Comparison of ENCODE assay signal across 8 cellular contexts in the genomic region with DNA sequence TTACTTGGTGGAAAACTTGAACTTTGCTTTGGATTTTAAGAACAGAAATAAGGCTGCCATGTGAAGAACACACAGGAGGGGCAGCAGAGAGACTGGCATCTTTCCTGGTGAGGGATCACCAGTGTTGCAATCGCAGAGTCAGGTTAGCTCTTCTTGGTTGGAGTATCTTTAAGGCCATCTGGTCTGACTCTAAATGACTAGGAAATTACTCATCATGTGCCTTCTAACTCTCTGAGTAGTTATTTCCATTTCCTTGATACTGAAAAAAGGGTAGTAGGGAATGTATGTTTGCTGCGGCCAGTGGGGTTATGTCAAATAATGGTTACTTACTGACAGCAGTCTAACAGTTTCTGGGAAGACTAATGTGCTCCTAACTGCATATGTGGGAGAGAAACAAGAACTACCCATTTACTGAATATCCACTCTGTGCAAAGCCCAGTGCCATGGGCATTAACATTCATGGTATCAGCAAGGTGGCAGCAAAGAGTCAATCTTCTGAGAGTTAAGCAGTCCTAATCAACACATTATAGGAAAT.
DNase-seq lines count a peak whose midpoint lies in the region; ATAC-seq lines count a peak whose summit lies in the region.

No MANE protein-coding gene starts in this region.

- intact Hi-C loops in left colon (cut with DNase I, micrococcal nuclease): no loop called here

- peaks cover 2% of the 10 kb centered on the region for H3K9me3 Mint-ChIP-seq in activated CD8-positive, alpha-beta memory T cell treated with anti-CD3 and anti-CD28 coated beads, Interleukin-2, amount 10 ng/mL, durations not matched to agents 7 days and 5 days (ENCODE audit: low read depth)
- H3K9me3 Mint-ChIP-seq in activated naive CD4-positive, alpha-beta T cell treated with anti-CD3 and anti-CD28 coated beads, Interleukin-2, amount 10 ng/mL, durations not matched to agents 7 days and 5 days: no peaks in the 10 kb centered on the region

- DNase-seq in activated CD8-positive, alpha-beta memory T cell treated with anti-CD3 and anti-CD28 coated beads, Interleukin-2, amount 10 ng/mL, durations not matched to agents 7 days and 5 days: no peak
- DNase-seq in activated CD8-positive, alpha-beta memory T cell treated with anti-CD3 and anti-CD28 coated beads for 24 hours: no peak
- DNase-seq in NCI-H226 (peak; percentile 56), left colon (no peak), NCI-H2081 treated with DMSO at 0.1 percent for 48 hours (lab: John Stamatoyannopoulos, UW) (no peak), midbrain (lab: John Stamatoyannopoulos, UW) (no peak), nucleus accumbens (lab: John Stamatoyannopoulos, UW) (no peak)
- DNase-seq in activated naive CD4-positive, alpha-beta T cell treated with anti-CD3 and anti-CD28 coated beads, Interleukin-2, amount 10 ng/mL, durations not matched to agents 7 days and 5 days: peak; percentile 29

- no peak overlapping the region for H3K4me3 Mint-ChIP-seq in activated CD8-positive, alpha-beta memory T cell treated with anti-CD3 and anti-CD28 coated beads, Interleukin-2, amount 10 ng/mL, durations not matched to agents 7 days and 5 days
- no peak overlapping the region for H3K4me3 Mint-ChIP-seq in activated naive CD4-positive, alpha-beta T cell treated with anti-CD3 and anti-CD28 coated beads, Interleukin-2, amount 10 ng/mL, durations not matched to agents 7 days and 5 days

- ATAC-seq in activated CD8-positive, alpha-beta memory T cell treated with anti-CD3 and anti-CD28 coated beads, Interleukin-2, amount 10 ng/mL, durations not matched to agents 7 days and 5 days: peak; percentile 58
- peak; percentile 49 for ATAC-seq in left colon

- CTCF ChIA-PET in activated CD8-positive, alpha-beta memory T cell treated with anti-CD3 and anti-CD28 coated beads, Interleukin-2, amount 10 ng/mL, durations not matched to agents 7 days and 5 days (lab: Charles Lee): interaction anchor here (1.7 kb wide), 1 partner anchor 165 kb away, joined by 4 read pairs; no protein-coding TSS in a partner anchor
- CTCF ChIA-PET in activated naive CD4-positive, alpha-beta T cell treated with anti-CD3 and anti-CD28 coated beads, Interleukin-2, amount 10 ng/mL, durations not matched to agents 7 days and 5 days (lab: Charles Lee): interaction anchor here (0.6 to 1.6 kb wide), 6 partner anchors 12 to 908 kb away, joined by 3 to 8 read pairs (median 3); no protein-coding TSS in a partner anchor

- H3K27me3 Mint-ChIP-seq in activated CD8-positive, alpha-beta memory T cell treated with anti-CD3 and anti-CD28 coated beads, Interleukin-2, amount 10 ng/mL, durations not matched to agents 7 days and 5 days: no peaks in the 10 kb centered on the region
- H3K27me3 Mint-ChIP-seq in activated naive CD4-positive, alpha-beta T cell treated with anti-CD3 and anti-CD28 coated beads, Interleukin-2, amount 10 ng/mL, durations not matched to agents 7 days and 5 days: no peaks in the 10 kb centered on the region

- H3K27ac Mint-ChIP-seq in activated CD8-positive, alpha-beta memory T cell treated with anti-CD3 and anti-CD28 coated beads, Interleukin-2, amount 10 ng/mL, durations not matched to agents 7 days and 5 days: no peak overlapping the region
- no peak overlapping the region for H3K27ac Mint-ChIP-seq in activated naive CD4-positive, alpha-beta T cell treated with anti-CD3 and anti-CD28 coated beads, Interleukin-2, amount 10 ng/mL, durations not matched to agents 7 days and 5 days

- H3K36me3 Mint-ChIP-seq in activated CD8-positive, alpha-beta memory T cell treated with anti-CD3 and anti-CD28 coated beads, Interleukin-2, amount 10 ng/mL, durations not matched to agents 7 days and 5 days: peaks cover 5% of the 10 kb centered on the region
- no peaks in the 10 kb centered on the region for H3K36me3 Mint-ChIP-seq in activated naive CD4-positive, alpha-beta T cell treated with anti-CD3 and anti-CD28 coated beads, Interleukin-2, amount 10 ng/mL, durations not matched to agents 7 days and 5 days

- peaks cover 28% of the 10 kb centered on the region for H3K4me1 Mint-ChIP-seq in activated CD8-positive, alpha-beta memory T cell treated with anti-CD3 and anti-CD28 coated beads, Interleukin-2, amount 10 ng/mL, durations not matched to agents 7 days and 5 days
- H3K4me1 Mint-ChIP-seq in activated naive CD4-positive, alpha-beta T cell treated with anti-CD3 and anti-CD28 coated beads, Interleukin-2, amount 10 ng/mL, durations not matched to agents 7 days and 5 days: peaks cover 7% of the 10 kb centered on the region

Comparison
In these comparisons a context has a peak if more than half of its experiments do, and no peak if none do; other contexts are left out.
1. DNase-seq: peak in NCI-H226 (single experiment) and activated naive CD4-positive, alpha-beta T cell treated with anti-CD3 and anti-CD28 coated beads, Interleukin-2, amount 10 ng/mL, durations not matched to agents 7 days and 5 days (single experiment); none in activated CD8-positive, alpha-beta memory T cell treated with anti-CD3 and anti-CD28 coated beads, Interleukin-2, amount 10 ng/mL, durations not matched to agents 7 days and 5 days (single experiment), activated CD8-positive, alpha-beta memory T cell treated with anti-CD3 and anti-CD28 coated beads for 24 hours (single experiment), left colon (0 of 2), NCI-H2081 treated with DMSO at 0.1 percent for 48 hours (single experiment), midbrain (single experiment) and nucleus accumbens (0 of 56).